21 cellular contexts compared by ENCODE assay signal in the genomic region with DNA sequence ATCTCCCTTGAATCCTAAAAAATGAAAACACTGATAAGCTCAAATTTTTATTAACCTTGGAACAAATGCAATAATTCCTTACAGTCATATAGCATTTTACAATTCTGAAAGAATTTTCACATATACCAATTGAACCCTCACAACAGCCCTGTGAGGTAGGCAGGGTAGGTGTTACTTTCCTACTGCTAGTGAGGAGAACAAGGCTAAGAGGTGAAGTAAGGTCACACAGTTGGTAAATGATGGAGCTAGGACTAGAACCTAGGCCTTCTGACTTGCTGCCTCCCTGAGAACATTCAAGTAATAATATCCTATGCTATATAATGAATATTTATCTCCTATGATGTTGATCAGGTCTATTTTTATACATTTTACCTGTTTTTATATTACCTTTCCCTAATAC. TPM values are rescaled to one million over a fixed set of nuclear protein-coding genes. Genes with fewer than 3 reads are reported as not detected.
DNase-seq lines count a peak whose midpoint lies in the region; ATAC-seq, FAIRE-seq and TF ChIP-seq lines count a peak whose summit lies in the region.
"Had no signal": no experiment of that assay in that cellular context is flagged by ENCODE, and none has a peak within 500 bp of the region (broad histone marks: within the 10 kb centered on the region; RNA-seq: fewer than 3 reads in every experiment).

No MANE protein-coding gene starts in this region.

- BruUV-seq in HepG2 (replicated peaks; lab: Mats Ljungman, UMichigan), result no TSS peak

- H2AFZ ChIP-seq in HepG2 (ENCODE audit: low read length), result no peak overlapping the region
- H2AFZ ChIP-seq: GM23248 had no signal

- TF ChIP-seq CTCF in HepG2 (CRISPR knock-in tag; IDR thresholded peaks at IDR 0.05) (no peak), right lobe of liver (IDR thresholded peaks at IDR 0.05) (no peak)

- no peak for TF ChIP-seq EP300 in HepG2 (IDR thresholded peaks at IDR 0.05; ENCODE audit: low read depth in 2 of 2, low read length in 2 of 2)
- TF ChIP-seq EP300 in HepG2 (CRISPR knock-in tag; IDR thresholded peaks at IDR 0.05; ENCODE audit: borderline replicate concordance), result no peak

- H3K27ac ChIP-seq in HepG2 (ENCODE audit: extremely low read length, insufficient read depth, low read length) (no peak overlapping the region), right lobe of liver (no peak overlapping the region)
- H3K27ac ChIP-seq: GM23248, Peyer's patch, SJSA1 had no signal

- peak; percentile 42 for ATAC-seq in activated CD4-positive, alpha-beta T cell treated with anti-CD3 and anti-CD28 coated beads for 36 hours
- ATAC-seq in HepG2 (no peak), right lobe of liver (no peak), GM21381 (IDR thresholded peaks at IDR 0.05; ENCODE audit: unreplicated experiment) (no peak)
- no peak for ATAC-seq in stimulated activated naive B cell treated with anti-CD40 and anti-IgM and Interleukin-4, amounts not matched to agents 10 μg/mL and 1 μg/mL and 100 μg/mL, for 72 hours (replicated peaks)
- ATAC-seq: HCT116 had no signal

- CTCF ChIA-PET in activated CD4-positive, alpha-beta T cell treated with anti-CD3 and anti-CD28 coated beads for 36 hours (lab: Charles Lee), result interaction anchor here (1.9 kb wide), 1 partner anchor 14 kb away, joined by 3 read pairs; no protein-coding TSS in a partner anchor
- CTCF ChIA-PET in HepG2 (lab: Yijun Ruan, JAX; ENCODE audit: low intra/inter-chr PET ratio, low total read pairs), result no interaction called here

- no peaks in the 10 kb centered on the region for H3K9me3 Mint-ChIP-seq in activated CD4-positive, alpha-beta T cell treated with anti-CD3 and anti-CD28 coated beads for 36 hours (ENCODE audit: low read depth)
- no peaks in the 10 kb centered on the region for H3K9me3 Mint-ChIP-seq in activated T-helper 2 cell treated with anti-CD3 and anti-CD28 coated beads, Interferon-gamma antibody, Interleukin-2, Interleukin-4, amounts not matched to agents 10 μg/mL and 5 μg/mL and 100 μg/mL, durations not matched to agents 14 hours and 24 hours and 36 hours
- no peaks in the 10 kb centered on the region for H3K9me3 Mint-ChIP-seq in stimulated activated naive B cell treated with anti-CD40 and anti-IgM and Interleukin-4, amounts not matched to agents 10 μg/mL and 1 μg/mL and 100 μg/mL, for 72 hours
- H3K9me3 Mint-ChIP-seq: CD4-positive, alpha-beta T cell had no signal

- no peak for FAIRE-seq in HepG2 (lab: Jason Lieb, UNC)

- H3K4me3 Mint-ChIP-seq in activated CD4-positive, alpha-beta T cell treated with anti-CD3 and anti-CD28 coated beads for 36 hours, result no peak overlapping the region
- no peak overlapping the region for H3K4me3 Mint-ChIP-seq in activated T-helper 2 cell treated with anti-CD3 and anti-CD28 coated beads, Interferon-gamma antibody, Interleukin-2, Interleukin-4, amounts not matched to agents 10 μg/mL and 5 μg/mL and 100 μg/mL, durations not matched to agents 14 hours and 24 hours and 36 hours (ENCODE audit: low read depth)
- H3K4me3 Mint-ChIP-seq in stimulated activated naive B cell treated with anti-CD40 and anti-IgM and Interleukin-4, amounts not matched to agents 10 μg/mL and 1 μg/mL and 100 μg/mL, for 72 hours, result no peak overlapping the region
- H3K4me3 Mint-ChIP-seq: CD4-positive, alpha-beta T cell had no signal

- peaks cover 53% of the 10 kb centered on the region for H3K36me3 Mint-ChIP-seq in activated CD4-positive, alpha-beta T cell treated with anti-CD3 and anti-CD28 coated beads for 36 hours (ENCODE audit: low read depth)
- peaks cover 75% of the 10 kb centered on the region for H3K36me3 Mint-ChIP-seq in activated T-helper 2 cell treated with anti-CD3 and anti-CD28 coated beads, Interferon-gamma antibody, Interleukin-2, Interleukin-4, amounts not matched to agents 10 μg/mL and 5 μg/mL and 100 μg/mL, durations not matched to agents 14 hours and 24 hours and 36 hours (ENCODE audit: low read depth)
- H3K36me3 Mint-ChIP-seq in stimulated activated naive B cell treated with anti-CD40 and anti-IgM and Interleukin-4, amounts not matched to agents 10 μg/mL and 1 μg/mL and 100 μg/mL, for 72 hours, result peaks cover 2 to 11% of the 10 kb centered on the region in 2 donors

- H3K4me3 ChIP-seq in HepG2 (replicated peaks in 1 of 3; ENCODE audit: insufficient read depth in 1 of 3, low read depth in 2 of 3, low read length in 3 of 3), result no peak overlapping the region
- H3K4me3 ChIP-seq in right lobe of liver, result no peak overlapping the region
- H3K4me3 ChIP-seq: GM23248, Peyer's patch, SJSA1 had no signal

- no peaks in the 10 kb centered on the region for H3K27me3 Mint-ChIP-seq in activated CD4-positive, alpha-beta T cell treated with anti-CD3 and anti-CD28 coated beads for 36 hours
- no peaks in the 10 kb centered on the region for H3K27me3 Mint-ChIP-seq in activated T-helper 2 cell treated with anti-CD3 and anti-CD28 coated beads, Interferon-gamma antibody, Interleukin-2, Interleukin-4, amounts not matched to agents 10 μg/mL and 5 μg/mL and 100 μg/mL, durations not matched to agents 14 hours and 24 hours and 36 hours (ENCODE audit: low read depth)
- no peaks in the 10 kb centered on the region for H3K27me3 Mint-ChIP-seq in stimulated activated naive B cell treated with anti-CD40 and anti-IgM and Interleukin-4, amounts not matched to agents 10 μg/mL and 1 μg/mL and 100 μg/mL, for 72 hours
- H3K27me3 Mint-ChIP-seq: CD4-positive, alpha-beta T cell had no signal

- H3K79me2 ChIP-seq in HepG2 (ENCODE audit: insufficient read depth, low read length), result no peaks in the 10 kb centered on the region

- POLR2A ChIA-PET in activated CD4-positive, alpha-beta T cell treated with anti-CD3 and anti-CD28 coated beads for 36 hours (lab: Charles Lee), result interaction anchor here (0.6 to 0.9 kb wide), 2 partner anchors 9 to 10 kb away, joined by 3 read pairs; a partner anchor contains a TSS
- POLR2A ChIA-PET in HepG2 (lab: Yijun Ruan, JAX), result interaction anchor here (1.6 kb wide), 1 partner anchor 10 kb away, joined by 7 read pairs; a partner anchor contains a TSS

- no peak for DNase-seq in activated CD4-positive, alpha-beta T cell treated with anti-CD3 and anti-CD28 coated beads for 36 hours
- no peak for DNase-seq in activated CD4-positive, alpha-beta T cell treated with anti-CD3 and anti-CD28 coated beads for 4 hours
- no peak for DNase-seq in HepG2 (ENCODE audit: low spot score)
- DNase-seq in right lobe of liver, result no peak
- DNase-seq in activated T-helper 2 cell treated with anti-CD3 and anti-CD28 coated beads, Interferon-gamma antibody, Interleukin-2, Interleukin-4, amounts not matched to agents 10 μg/mL and 5 μg/mL and 100 μg/mL, durations not matched to agents 14 hours and 24 hours and 36 hours (ENCODE audit: low spot score), result no peak
- no peak for DNase-seq in stimulated activated naive B cell treated with anti-CD40 and anti-IgM and Interleukin-4, amounts not matched to agents 10 μg/mL and 1 μg/mL and 100 μg/mL, for 72 hours
- DNase-seq in stimulated activated naive CD4-positive, alpha-beta T cell treated with Interleukin-2 at 50 U/mL for 16 hours (lab: John Stamatoyannopoulos, UW), result no peak
- DNase-seq: 8988T; CD4-positive, alpha-beta T cell; DMS79; GM23248; MM.1S; NCI-H1092; NCI-H1436 treated with DMSO at 0.1 percent for 48 hours; NCI-H2029 treated with DMSO at 0.1 percent for 48 hours; NCI-H2171 treated with DMSO at 0.1 percent for 48 hours; NK-92 treated with Interleukin-12 subunit alpha and Interleukin-12 subunit beta, amount 100 ng/mL, for 24 hours; Peyer's patch had no signal

- H3K4me1 Mint-ChIP-seq in activated CD4-positive, alpha-beta T cell treated with anti-CD3 and anti-CD28 coated beads for 36 hours, result peaks cover 4% of the 10 kb centered on the region
- peaks cover 4% of the 10 kb centered on the region for H3K4me1 Mint-ChIP-seq in activated T-helper 2 cell treated with anti-CD3 and anti-CD28 coated beads, Interferon-gamma antibody, Interleukin-2, Interleukin-4, amounts not matched to agents 10 μg/mL and 5 μg/mL and 100 μg/mL, durations not matched to agents 14 hours and 24 hours and 36 hours (ENCODE audit: low read depth)
- H3K4me1 Mint-ChIP-seq in stimulated activated naive B cell treated with anti-CD40 and anti-IgM and Interleukin-4, amounts not matched to agents 10 μg/mL and 1 μg/mL and 100 μg/mL, for 72 hours, result peaks cover 2 to 6% of the 10 kb centered on the region in 2 donors

- intact Hi-C loops in activated CD4-positive, alpha-beta T cell treated with anti-CD3 and anti-CD28 coated beads for 36 hours (cut with DNase I, micrococcal nuclease), result loop anchor here in 1 of 2 experiments (5.0 to 10.0 kb wide), 3 partner anchors 193 to 1135 kb away; no protein-coding TSS in a partner anchor
- intact Hi-C loops in HepG2 (cut with micrococcal nuclease; ENCODE audit: unreplicated experiment), result no loop called here
- intact Hi-C loops in right lobe of liver (cut with DNase I), result no loop called here
- intact Hi-C loops in activated T-helper 2 cell treated with anti-CD3 and anti-CD28 coated beads, Interferon-gamma antibody, Interleukin-2, Interleukin-4, amounts not matched to agents 10 μg/mL and 5 μg/mL and 100 μg/mL, durations not matched to agents 14 hours and 24 hours and 36 hours (cut with micrococcal nuclease), result loop anchor here (10.0 kb wide), 1 partner anchor 815 kb away; a partner anchor contains a TSS

- no peaks in the 10 kb centered on the region for H3K4me1 ChIP-seq in HepG2 (ENCODE audit: insufficient read depth, low read length)
- no peaks in the 10 kb centered on the region for H3K4me1 ChIP-seq in right lobe of liver
- H3K4me1 ChIP-seq: Peyer's patch, SJSA1 had no signal

- peak overlapping the region; percentile 25 for H3K27ac Mint-ChIP-seq in activated CD4-positive, alpha-beta T cell treated with anti-CD3 and anti-CD28 coated beads for 36 hours
- peak overlapping the region; percentile 22 for H3K27ac Mint-ChIP-seq in activated T-helper 2 cell treated with anti-CD3 and anti-CD28 coated beads, Interferon-gamma antibody, Interleukin-2, Interleukin-4, amounts not matched to agents 10 μg/mL and 5 μg/mL and 100 μg/mL, durations not matched to agents 14 hours and 24 hours and 36 hours
- peak overlapping the region; percentile 43 for H3K27ac Mint-ChIP-seq in stimulated activated naive B cell treated with anti-CD40 and anti-IgM and Interleukin-4, amounts not matched to agents 10 μg/mL and 1 μg/mL and 100 μg/mL, for 72 hours

- H3K9me3 ChIP-seq in HepG2 (ENCODE audit: low read length) (no peaks in the 10 kb centered on the region), right lobe of liver (no peaks in the 10 kb centered on the region)
- H3K9me3 ChIP-seq: Peyer's patch, SJSA1 had no signal

- peak in 1 of 2 experiments; percentile 56; a peak in 1 of 4 replicates for TF ChIP-seq POLR2A in HepG2 (IDR thresholded peaks at IDR 0.05; ENCODE audit: insufficient read depth in 1 of 2, low read depth in 2 of 2, low read length in 2 of 2)
- no peak for TF ChIP-seq POLR2A in right lobe of liver (IDR thresholded peaks at IDR 0.05)

- peaks cover 38% of the 10 kb centered on the region for H4K20me1 ChIP-seq in HepG2 (ENCODE audit: insufficient read depth, low read length)

- no peak overlapping the region for H3K9ac ChIP-seq in HepG2 (ENCODE audit: insufficient read depth, low read depth, low read length)
- H3K9ac ChIP-seq: GM23248 had no signal

- H3K27me3 ChIP-seq in HepG2 (ENCODE audit: control insufficient read depth in 1 of 2, insufficient read depth in 2 of 2, low read length in 2 of 2) (no peaks in the 10 kb centered on the region), right lobe of liver (no peaks in the 10 kb centered on the region)
- H3K27me3 ChIP-seq: Peyer's patch, SJSA1 had no signal

- no peak for TF ChIP-seq RAD21 in HepG2 (CRISPR knock-in tag; IDR thresholded peaks at IDR 0.05)

- H3K4me2 ChIP-seq in HepG2 (ENCODE audit: low read depth, low read length), result no peak overlapping the region

- H3K36me3 ChIP-seq in HepG2 (replicated peaks in 1 of 2; ENCODE audit: control insufficient read depth in 1 of 2, insufficient read depth in 2 of 2, low read length in 2 of 2) (peaks cover 2 to 17% of the 10 kb centered on the region in 2 experiments; a peak in 4 of 5 replicates), right lobe of liver (peaks cover 0 to 32% (median 6%) of the 10 kb centered on the region in 4 donors)

- in situ Hi-C loops in HepG2 (cut with HindIII; ENCODE audit: extremely low pct_ligation_motif_present, low pct_unique_long_range_greater_than_20kb), result no loop called here

RNA-seq across cellular contexts. Expression of a gene that starts 9.7 kb away (rescaled TPM):
- total RNA-seq in activated CD4-positive, alpha-beta T cell treated with anti-CD3 and anti-CD28 coated beads for 36 hours, result 10 to 100 TPM; 17.6 to 18.3 TPM
- total RNA-seq in HepG2 (2016; rRNA removed; fragmentation: Illumina TruSeq; extraction: Trizol) (15.2 and 25.1 TPM in 2 replicates), right lobe of liver (1 to 10 TPM; 3.3 to 9.6 (median 6.1) TPM)
- 2.0 and 2.2 TPM in 2 replicates for total RNA-seq in HepG2 (2016; cell fraction: cytosol; rRNA removed; fragmentation: Illumina TruSeq; extraction: Trizol; ENCODE audit: low read depth)
- 15.4 and 26.1 TPM in 2 replicates for total RNA-seq in HepG2 (2016; cell fraction: insoluble cytoplasmic fraction; rRNA removed; fragmentation: Illumina TruSeq; extraction: Trizol)
- 8.9 and 10.4 TPM in 2 replicates for total RNA-seq in HepG2 (2016; cell fraction: membrane; rRNA removed; fragmentation: Illumina TruSeq; extraction: Trizol)
- 8.0 and 9.0 TPM in 2 replicates for total RNA-seq in HepG2 (2016; cell fraction: nucleus; rRNA removed; fragmentation: Illumina TruSeq; extraction: Trizol)
- 5.3 and 10.8 TPM in 2 replicates for polyA plus RNA-seq in HepG2 (2011; rRNA removed)
- polyA plus RNA-seq in HepG2 (2011; cell fraction: cytosol; rRNA removed), result 5.0 and 5.9 TPM in 2 replicates
- polyA plus RNA-seq in HepG2 (2011; cell fraction: nucleus; rRNA removed), result 1.5 and 1.8 TPM in 2 replicates
- polyA plus RNA-seq in HepG2 (2012), result 8.5 and 12.2 TPM in 2 replicates
- 2.8 and 3.0 TPM in 2 replicates for polyA plus RNA-seq in HepG2 (2016; cell fraction: cytosol; fragmentation: Illumina TruSeq; extraction: Trizol; ENCODE audit: low read depth)
- polyA plus RNA-seq in HepG2 (2016; cell fraction: insoluble cytoplasmic fraction; fragmentation: Illumina TruSeq; extraction: Trizol; ENCODE audit: low read depth), result 36.6 and 41.8 TPM in 2 replicates
- polyA plus RNA-seq in HepG2 (2016; cell fraction: membrane; fragmentation: Illumina TruSeq; extraction: Trizol; ENCODE audit: low read depth), result 10.7 and 11.1 TPM in 2 replicates
- 10.7 and 12.0 TPM in 2 replicates for polyA plus RNA-seq in HepG2 (2016; cell fraction: nucleus; fragmentation: Illumina TruSeq; extraction: Trizol; ENCODE audit: insufficient read depth, low read depth)
- 4.4 and 25.9 TPM in 2 replicates for polyA minus RNA-seq in HepG2 (2011; rRNA and poly(A)+ RNA removed; ENCODE audit: low replicate concordance)
- 5.2 and 6.2 TPM in 2 replicates for polyA minus RNA-seq in HepG2 (2011; cell fraction: cytosol; rRNA and poly(A)+ RNA removed)
- polyA minus RNA-seq in HepG2 (2011; cell fraction: nucleus; rRNA and poly(A)+ RNA removed), result 4.0 and 4.7 TPM in 2 replicates
- total RNA-seq in activated T-helper 2 cell treated with anti-CD3 and anti-CD28 coated beads, Interferon-gamma antibody, Interleukin-2, Interleukin-4, amounts not matched to agents 10 μg/mL and 5 μg/mL and 100 μg/mL, durations not matched to agents 14 hours and 24 hours and 36 hours, result 16.8 and 17.0 TPM in 2 replicates

RNA-seq across cellular contexts. Expression of a gene that starts 25.7 kb away (rescaled TPM):
- total RNA-seq in activated CD4-positive, alpha-beta T cell treated with anti-CD3 and anti-CD28 coated beads for 36 hours, result 1,000 to 10,000 TPM; 1,263 to 1,446 TPM
- total RNA-seq in HepG2 (2016; rRNA removed; fragmentation: Illumina TruSeq; extraction: Trizol) (325 and 530 TPM in 2 replicates), right lobe of liver (100 to 1,000 TPM; 144 to 333 (median 184) TPM)
- 13.3 and 14.1 TPM in 2 replicates for total RNA-seq in HepG2 (2016; cell fraction: cytosol; rRNA removed; fragmentation: Illumina TruSeq; extraction: Trizol; ENCODE audit: low read depth)
- 320 and 521 TPM in 2 replicates for total RNA-seq in HepG2 (2016; cell fraction: insoluble cytoplasmic fraction; rRNA removed; fragmentation: Illumina TruSeq; extraction: Trizol)
- 33.6 and 34.6 TPM in 2 replicates for total RNA-seq in HepG2 (2016; cell fraction: membrane; rRNA removed; fragmentation: Illumina TruSeq; extraction: Trizol)
- 136 and 146 TPM in 2 replicates for total RNA-seq in HepG2 (2016; cell fraction: nucleus; rRNA removed; fragmentation: Illumina TruSeq; extraction: Trizol)
- 902 and 1,274 TPM in 2 replicates for polyA plus RNA-seq in HepG2 (2011; rRNA removed)
- polyA plus RNA-seq in HepG2 (2011; cell fraction: cytosol; rRNA removed), result 752 and 913 TPM in 2 replicates
- 269 and 326 TPM in 2 replicates for polyA plus RNA-seq in HepG2 (2011; cell fraction: nucleus; rRNA removed)
- 730 and 1,051 TPM in 2 replicates for polyA plus RNA-seq in HepG2 (2012)
- 14.8 and 15.2 TPM in 2 replicates for polyA plus RNA-seq in HepG2 (2016; cell fraction: cytosol; fragmentation: Illumina TruSeq; extraction: Trizol; ENCODE audit: low read depth)
- polyA plus RNA-seq in HepG2 (2016; cell fraction: insoluble cytoplasmic fraction; fragmentation: Illumina TruSeq; extraction: Trizol; ENCODE audit: low read depth), result 442 TPM in 2 replicates
- 26.4 and 26.9 TPM in 2 replicates for polyA plus RNA-seq in HepG2 (2016; cell fraction: membrane; fragmentation: Illumina TruSeq; extraction: Trizol; ENCODE audit: low read depth)
- polyA plus RNA-seq in HepG2 (2016; cell fraction: nucleus; fragmentation: Illumina TruSeq; extraction: Trizol; ENCODE audit: insufficient read depth, low read depth), result 142 and 152 TPM in 2 replicates
- 641 and 757 TPM in 2 replicates for polyA minus RNA-seq in HepG2 (2011; rRNA and poly(A)+ RNA removed; ENCODE audit: low replicate concordance)
- 413 and 420 TPM in 2 replicates for polyA minus RNA-seq in HepG2 (2011; cell fraction: cytosol; rRNA and poly(A)+ RNA removed)
- 283 and 304 TPM in 2 replicates for polyA minus RNA-seq in HepG2 (2011; cell fraction: nucleus; rRNA and poly(A)+ RNA removed)
- total RNA-seq in activated T-helper 2 cell treated with anti-CD3 and anti-CD28 coated beads, Interferon-gamma antibody, Interleukin-2, Interleukin-4, amounts not matched to agents 10 μg/mL and 5 μg/mL and 100 μg/mL, durations not matched to agents 14 hours and 24 hours and 36 hours, result 1,005 and 1,045 TPM in 2 replicates
